18 cellular contexts compared by ENCODE assay signal in the genomic region with DNA sequence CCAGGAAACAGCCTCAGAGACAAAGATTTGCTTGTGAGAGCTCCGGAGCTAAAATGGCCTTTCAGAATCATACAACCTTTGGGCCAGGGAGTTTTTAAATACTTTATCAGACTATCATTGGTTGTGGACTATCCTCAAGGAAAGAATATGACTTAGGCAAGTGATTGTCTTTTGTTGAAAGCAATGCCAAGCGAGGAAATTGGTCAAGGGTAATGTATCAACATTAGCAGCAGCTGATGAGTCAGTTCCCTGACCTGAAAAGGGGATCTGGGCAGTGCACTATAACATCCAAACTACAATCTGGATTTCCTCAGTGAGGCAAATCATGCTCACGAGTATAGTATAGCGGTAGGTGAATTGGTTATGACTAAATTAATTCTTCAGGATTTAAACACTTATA.
"Had no signal": no experiment of that assay in that cellular context is flagged by ENCODE, and none has a peak within 500 bp of the region (broad histone marks: within the 10 kb centered on the region; RNA-seq: fewer than 3 reads in every experiment).

No MANE protein-coding gene starts in this region.

- H3K4me3 Mint-ChIP-seq: activated B cell treated with CpG ODN at 0.5 μM for 24 hours; activated CD8-positive, alpha-beta T cell treated with anti-CD3 and anti-CD28 coated beads, Interleukin-2, amount 10 ng/mL, durations not matched to agents 7 days and 5 days; activated T-cell treated with anti-CD3 and anti-CD28 coated beads, Interleukin-2, amount 50 U/mL, for 72 hours; effector memory CD8-positive, alpha-beta T cell; neural progenitor cell; stimulated activated naive CD8-positive, alpha-beta T cell treated with anti-CD3 and anti-CD28 coated beads, Interleukin-15, amount 100 ng/mL, for 72 hours; type B pancreatic cell had no signal

- H3K4me3 ChIP-seq: neural progenitor cell, psoas muscle, right lobe of liver had no signal

- H3K9me3 ChIP-seq: right lobe of liver had no signal

- H3K27ac Mint-ChIP-seq: activated B cell treated with CpG ODN at 0.5 μM for 24 hours; activated CD8-positive, alpha-beta T cell treated with anti-CD3 and anti-CD28 coated beads, Interleukin-2, amount 10 ng/mL, durations not matched to agents 7 days and 5 days; activated naive CD4-positive, alpha-beta T cell treated with anti-CD3 and anti-CD28 coated beads, Interleukin-2, amount 50 U/mL, for 72 hours; activated T-cell treated with anti-CD3 and anti-CD28 coated beads, Interleukin-2, amount 50 U/mL, for 72 hours; effector memory CD8-positive, alpha-beta T cell; neural progenitor cell; stimulated activated naive CD8-positive, alpha-beta T cell treated with anti-CD3 and anti-CD28 coated beads, Interleukin-15, amount 100 ng/mL, for 72 hours; type B pancreatic cell had no signal

- H3K4me1 Mint-ChIP-seq: activated B cell treated with CpG ODN at 0.5 μM for 24 hours; neural progenitor cell; stimulated activated naive CD8-positive, alpha-beta T cell treated with anti-CD3 and anti-CD28 coated beads, Interleukin-15, amount 100 ng/mL, for 72 hours had no signal

- H3K4me1 ChIP-seq: neural progenitor cell, psoas muscle, right lobe of liver had no signal

- H3K9ac ChIP-seq: neural progenitor cell had no signal

- H3K27me3 ChIP-seq: brain microvascular endothelial cell, neural progenitor cell, right lobe of liver had no signal

- H3K36me3 ChIP-seq: brain microvascular endothelial cell, neural progenitor cell, right lobe of liver had no signal

- ATAC-seq: activated CD8-positive, alpha-beta T cell treated with anti-CD3 and anti-CD28 coated beads, Interleukin-2, amount 10 ng/mL, durations not matched to agents 7 days and 5 days; activated naive CD4-positive, alpha-beta T cell treated with anti-CD3 and anti-CD28 coated beads, Interleukin-2, amount 50 U/mL, for 72 hours; activated T-cell treated with anti-CD3 and anti-CD28 coated beads, Interleukin-2, amount 50 U/mL, for 72 hours; effector memory CD8-positive, alpha-beta T cell; left lobe of liver; psoas muscle; right lobe of liver; stimulated activated naive CD8-positive, alpha-beta T cell treated with anti-CD3 and anti-CD28 coated beads, Interleukin-15, amount 100 ng/mL, for 72 hours had no signal

- H3K27ac ChIP-seq: brain microvascular endothelial cell, neural progenitor cell, psoas muscle, right lobe of liver had no signal

- H3K36me3 Mint-ChIP-seq: activated naive CD4-positive, alpha-beta T cell treated with anti-CD3 and anti-CD28 coated beads, Interleukin-2, amount 50 U/mL, for 72 hours had no signal

- H3K4me2 ChIP-seq: neural progenitor cell had no signal

- DNase-seq: activated B cell treated with CpG ODN at 0.5 μM for 24 hours; activated CD4-positive, alpha-beta T cell treated with anti-CD3 and anti-CD28 coated beads for 48 hours; activated CD8-positive, alpha-beta memory T cell treated with anti-CD3 and anti-CD28 coated beads, Interleukin-2, amount 50 U/mL, for 4 hours; activated CD8-positive, alpha-beta T cell treated with anti-CD3 and anti-CD28 coated beads, Interleukin-2, amount 10 ng/mL, durations not matched to agents 7 days and 5 days; activated gamma-delta T cell; activated T-cell treated with anti-CD3 and anti-CD28 coated beads, Interleukin-2, amount 50 U/mL, for 72 hours; amniotic stem cell; brain microvascular endothelial cell; cortex of kidney; effector memory CD8-positive, alpha-beta T cell; islet precursor cell; psoas muscle; right lobe of liver; stimulated activated naive CD8-positive, alpha-beta T cell treated with anti-CD3 and anti-CD28 coated beads, Interleukin-15, amount 100 ng/mL, for 72 hours had no signal

- H2AFZ ChIP-seq: neural progenitor cell had no signal

- H3K27me3 Mint-ChIP-seq: activated B cell treated with CpG ODN at 0.5 μM for 24 hours; effector memory CD8-positive, alpha-beta T cell; stimulated activated naive CD8-positive, alpha-beta T cell treated with anti-CD3 and anti-CD28 coated beads, Interleukin-15, amount 100 ng/mL, for 72 hours; type B pancreatic cell had no signal
